8 cellular contexts compared by ENCODE assay signal in genomic region chr13:52651880-52652169, GRCh38. TPM values are rescaled to one million over a fixed set of nuclear protein-coding genes. Genes with fewer than 3 reads are reported as not detected.
DNase-seq lines count a peak whose midpoint lies in the region; ATAC-seq and TF ChIP-seq lines count a peak whose summit lies in the region.

No MANE protein-coding gene starts in this region.

- no peaks in the 10 kb centered on the region for H3K36me3 ChIP-seq in ovary

- H3K9me3 Mint-ChIP-seq in nephron progenitor cell, result no peaks in the 10 kb centered on the region

- H3K4me3 Mint-ChIP-seq in nephron progenitor cell, result no peak overlapping the region

- no peaks in the 10 kb centered on the region for H3K27me3 ChIP-seq in ovary

- H3K27me3 Mint-ChIP-seq in nephron progenitor cell (ENCODE audit: low read depth, poor library complexity), result no peaks in the 10 kb centered on the region

- peaks cover 35% of the 10 kb centered on the region for H3K36me3 Mint-ChIP-seq in nephron progenitor cell (ENCODE audit: low read depth)

- peaks cover 11% of the 10 kb centered on the region for H3K4me1 ChIP-seq in ovary (ENCODE audit: insufficient read depth)

- intact Hi-C loops in ovary (cut with DNase I), result no loop called here

- TF ChIP-seq EP300 in ovary (IDR thresholded peaks at IDR 0.05), result no peak

- no peak for TF ChIP-seq CTCF in ovary (IDR thresholded peaks at IDR 0.05)
- no peak for TF ChIP-seq CTCF in nephron progenitor cell (IDR thresholded peaks at IDR 0.05)

- peak; percentile 17 for ATAC-seq in GM21717 (IDR thresholded peaks at IDR 0.05; ENCODE audit: unreplicated experiment)

- H3K27ac ChIP-seq in epithelial cell of prostate (peak overlapping the region; percentile 96), ovary (peak overlapping the region; percentile 89 to 98)

- TF ChIP-seq POLR2A in ovary (IDR thresholded peaks at IDR 0.05), result no peak

- H3K27ac Mint-ChIP-seq in nephron progenitor cell, result no peak overlapping the region

- peak; percentile 13 for DNase-seq in COLO829 (ENCODE audit: low spot score)
- peak; percentile 92 for DNase-seq in NCI-H1417 treated with DMSO at 0.1 percent for 48 hours (lab: John Stamatoyannopoulos, UW)
- no peak for DNase-seq in epithelial cell of prostate (ENCODE audit: low read depth, low spot score)
- no peak for DNase-seq in ovary
- no peak for DNase-seq in activated CD4-positive, alpha-beta T cell treated with anti-CD3 and anti-CD28 coated beads, Interleukin-2, amount 50 U/mL, for 4 hours
- DNase-seq in effector CD8-positive, alpha-beta T cell (lab: John Stamatoyannopoulos, UW), result no peak
- no peak for DNase-seq in nephron progenitor cell

- peaks cover 8% of the 10 kb centered on the region for H3K4me1 Mint-ChIP-seq in nephron progenitor cell

- peak overlapping the region; percentile 77 for H3K4me3 ChIP-seq in ovary

- 0 to 1% (median 1%) methylated on average over 8 of the region's 8 CpGs for WGBS in ovary, 3 donors

- H3K9me3 ChIP-seq in ovary, result no peaks in the 10 kb centered on the region

RNA-seq across cellular contexts. Expression of gene SUGT1, which starts 0.8 kb away (rescaled TPM):
- 10 to 100 TPM; 31.0 to 50.7 (median 45.6) TPM for total RNA-seq in ovary
- polyA plus RNA-seq in ovary, result 10 to 100 TPM; 20.0 to 33.7 TPM

RNA-seq across cellular contexts. Expression of gene HNRNPA1L2, which starts 9.6 kb away (rescaled TPM):
- total RNA-seq in ovary, result 10 to 100 TPM in 3 of 7 donors, 1 to 10 TPM in 4; 2.3 to 12.6 (median 8.5) TPM
- polyA plus RNA-seq in ovary, result 10 to 100 TPM; 10.3 to 16.2 TPM

Comparison
In these comparisons a context has a peak if more than half of its experiments do, and no peak if none do; other contexts are left out.
1. DNase-seq: peak in COLO829 (single experiment) and NCI-H1417 treated with DMSO at 0.1 percent for 48 hours (single experiment); none in epithelial cell of prostate (single experiment), ovary (0 of 5), activated CD4-positive, alpha-beta T cell treated with anti-CD3 and anti-CD28 coated beads, Interleukin-2, amount 50 U/mL, for 4 hours (0 of 2), effector CD8-positive, alpha-beta T cell (single experiment) and nephron progenitor cell (single experiment).